Comparison of ENCODE assay signal across 10 cellular contexts in the genomic region with DNA sequence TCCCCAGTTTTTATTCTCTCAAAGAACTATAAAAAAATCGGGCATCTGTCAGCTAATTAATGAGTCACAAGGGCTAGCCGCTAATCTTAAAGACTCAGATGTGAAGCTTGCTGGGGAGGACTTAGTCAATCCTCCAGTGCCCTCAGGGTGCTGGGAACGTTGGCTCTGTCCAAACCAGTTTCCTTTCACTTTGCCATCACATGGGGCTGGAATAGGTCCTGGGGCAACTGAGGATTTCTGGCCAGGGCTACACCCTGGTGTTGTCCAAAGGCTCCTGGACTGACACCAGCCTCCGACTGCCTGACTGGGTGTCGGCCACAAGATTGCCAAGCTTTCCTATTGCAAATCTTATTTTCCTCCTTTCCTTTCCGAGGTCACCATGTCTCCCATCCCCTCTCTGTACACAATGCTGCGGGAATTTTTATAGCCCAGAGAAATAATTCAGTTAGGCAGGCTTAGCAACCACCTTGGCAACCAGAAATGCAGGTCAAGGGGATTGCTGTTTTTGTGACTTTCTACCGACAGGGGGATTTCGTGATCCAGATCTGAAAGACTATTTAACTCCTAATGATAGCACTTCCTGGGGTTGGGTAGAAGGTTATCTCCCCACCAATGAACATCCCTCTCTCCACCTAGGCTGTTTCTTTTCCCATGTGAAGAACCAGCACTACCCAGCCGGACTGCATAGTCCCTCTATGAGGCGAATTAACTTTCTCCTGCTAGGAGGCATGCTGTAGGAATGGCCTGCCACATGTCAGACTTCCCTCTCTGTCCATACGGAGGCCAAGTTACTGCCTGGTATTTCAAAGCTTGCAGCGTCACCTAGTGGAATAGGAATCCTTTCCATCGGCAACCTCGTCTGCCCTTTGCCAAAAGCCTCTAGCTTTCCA. TPM values are rescaled to one million over a fixed set of nuclear protein-coding genes. Genes with fewer than 3 reads are reported as not detected.
A peak's percentile ranks its signal among the peaks of the same experiment; 100 is the strongest.
DNase-seq lines count a peak whose midpoint lies in the region; ATAC-seq and TF ChIP-seq lines count a peak whose summit lies in the region.
"Had no signal": no experiment of that assay in that cellular context is flagged by ENCODE, and none has a peak within 500 bp of the region (broad histone marks: within the 10 kb centered on the region; RNA-seq: fewer than 3 reads in every experiment).

No MANE protein-coding gene starts in this region.

- H3K4me3 ChIP-seq in WERI-Rb-1 (ENCODE audit: low read depth, low read length) = peak overlapping the region; percentile 21
- peak overlapping the region; percentile 46 for H3K4me3 ChIP-seq in right cardiac atrium (ENCODE audit: low read length)
- H3K4me3 ChIP-seq in suprapubic skin = peak overlapping the region; percentile 35

- H3K27ac ChIP-seq in WERI-Rb-1 (peak overlapping the region; percentile 67), right cardiac atrium (ENCODE audit: low read length) (peak overlapping the region; percentile 79), suprapubic skin (peak overlapping the region; percentile 33)

- H3K4me3 Mint-ChIP-seq in HFFc6 = peak overlapping the region; percentile 97
- H3K4me3 Mint-ChIP-seq in natural killer cell treated with Interleukin-12 subunit alpha and Interleukin-12 subunit beta and Interleukin-15 and Interleukin-18, amount 100 ng/mL, for 72 hours = no peak overlapping the region
- H3K4me3 Mint-ChIP-seq: activated CD8-positive, alpha-beta memory T cell treated with anti-CD3 and anti-CD28 coated beads, Interleukin-2, amount 10 ng/mL, durations not matched to agents 7 days and 5 days had no signal

- no peak for TF ChIP-seq EP300 in suprapubic skin (IDR thresholded peaks at IDR 0.05)

- H3K36me3 ChIP-seq in WERI-Rb-1 = no peaks in the 10 kb centered on the region
- no peaks in the 10 kb centered on the region for H3K36me3 ChIP-seq in suprapubic skin

- TF ChIP-seq CTCF in HFFc6 (IDR thresholded peaks at IDR 0.05) (peak; percentile 95), WERI-Rb-1 (IDR thresholded peaks at IDR 0.05; ENCODE audit: low read depth, low read length) (peak; percentile 81), suprapubic skin (IDR thresholded peaks at IDR 0.05) (peak; percentile 33 to 37)

- peaks cover 60% of the 10 kb centered on the region for H3K4me1 Mint-ChIP-seq in HFFc6 (ENCODE audit: low read depth)
- H3K4me1 Mint-ChIP-seq in natural killer cell treated with Interleukin-12 subunit alpha and Interleukin-12 subunit beta and Interleukin-15 and Interleukin-18, amount 100 ng/mL, for 72 hours (ENCODE audit: low read depth in 2 of 2) = peaks cover 0 to 8% of the 10 kb centered on the region in 2 donors

- intact Hi-C loops in right cardiac atrium (cut with DNase I) = loop anchor here in 3 of 4 donors (5.0 to 10.0 kb wide), 4 partner anchors 149 to 469 kb away; no protein-coding TSS in a partner anchor

- no peaks in the 10 kb centered on the region; the same call in 1 of the 2 replicates for H3K9me3 Mint-ChIP-seq in HFFc6
- peaks cover 10% of the 10 kb centered on the region for H3K9me3 Mint-ChIP-seq in natural killer cell treated with Interleukin-12 subunit alpha and Interleukin-12 subunit beta and Interleukin-15 and Interleukin-18, amount 100 ng/mL, for 72 hours

- no peaks in the 10 kb centered on the region for H3K27me3 Mint-ChIP-seq in HFFc6 (ENCODE audit: insufficient read depth)
- peaks cover 7 to 15% of the 10 kb centered on the region in 2 donors for H3K27me3 Mint-ChIP-seq in natural killer cell treated with Interleukin-12 subunit alpha and Interleukin-12 subunit beta and Interleukin-15 and Interleukin-18, amount 100 ng/mL, for 72 hours
- H3K27me3 Mint-ChIP-seq: activated CD8-positive, alpha-beta memory T cell treated with anti-CD3 and anti-CD28 coated beads, Interleukin-2, amount 10 ng/mL, durations not matched to agents 7 days and 5 days had no signal

- TF ChIP-seq POLR2A in suprapubic skin (IDR thresholded peaks at IDR 0.05) = no peak

- peak; percentile 88 for ATAC-seq in right cardiac atrium
- no peak for ATAC-seq in natural killer cell treated with Interleukin-12 subunit alpha and Interleukin-12 subunit beta and Interleukin-15 and Interleukin-18, amount 100 ng/mL, for 72 hours
- ATAC-seq: activated CD8-positive, alpha-beta memory T cell treated with anti-CD3 and anti-CD28 coated beads, Interleukin-2, amount 10 ng/mL, durations not matched to agents 7 days and 5 days had no signal

- H3K9me3 ChIP-seq in WERI-Rb-1 (ENCODE audit: severe bottlenecking) (peaks cover 14% of the 10 kb centered on the region), right cardiac atrium (ENCODE audit: control insufficient read depth, low read length) (no peaks in the 10 kb centered on the region), suprapubic skin (no peaks in the 10 kb centered on the region)

- peak overlapping the region; percentile 99 for H3K27ac Mint-ChIP-seq in HFFc6
- no peak overlapping the region for H3K27ac Mint-ChIP-seq in natural killer cell treated with Interleukin-12 subunit alpha and Interleukin-12 subunit beta and Interleukin-15 and Interleukin-18, amount 100 ng/mL, for 72 hours
- H3K27ac Mint-ChIP-seq: activated CD8-positive, alpha-beta memory T cell treated with anti-CD3 and anti-CD28 coated beads, Interleukin-2, amount 10 ng/mL, durations not matched to agents 7 days and 5 days had no signal

- H3K36me3 Mint-ChIP-seq in HFFc6 (ENCODE audit: low read depth) = no peaks in the 10 kb centered on the region; the same call in 1 of the 2 replicates
- H3K36me3 Mint-ChIP-seq in natural killer cell treated with Interleukin-12 subunit alpha and Interleukin-12 subunit beta and Interleukin-15 and Interleukin-18, amount 100 ng/mL, for 72 hours = peaks cover 33% of the 10 kb centered on the region

- peak; percentile 98 for DNase-seq in HFFc6
- peak; percentile 67 for DNase-seq in WERI-Rb-1
- peak; percentile 59 to 79 (median 73) for DNase-seq in right cardiac atrium
- peak in 1 of 2 donors; percentile 69 for DNase-seq in suprapubic skin (ENCODE audit: low spot score in 2 of 2)
- DNase-seq in putamen (ENCODE audit: low spot score) = no peak
- no peak for DNase-seq in activated effector memory CD4-positive, alpha-beta T cell treated with anti-CD3 and anti-CD28 coated beads, Interleukin-2, amount 50 U/mL, for 16 hours
- DNase-seq in natural killer cell treated with Interleukin-12 subunit alpha and Interleukin-12 subunit beta and Interleukin-15 and Interleukin-18, amount 100 ng/mL, for 72 hours (ENCODE audit: low spot score) = no peak
- no peak for DNase-seq in iPS-NIHi11 (ENCODE audit: low spot score)
- DNase-seq: activated CD8-positive, alpha-beta memory T cell treated with anti-CD3 and anti-CD28 coated beads, Interleukin-2, amount 10 ng/mL, durations not matched to agents 7 days and 5 days; GOT3 had no signal

- WGBS in right cardiac atrium = 31% methylated on average over 15 of the region's 15 CpGs
- WGBS in suprapubic skin = 32% methylated on average over 15 of the region's 15 CpGs

- H3K27me3 ChIP-seq in WERI-Rb-1 (ENCODE audit: insufficient read depth, low read depth, severe bottlenecking) = no peaks in the 10 kb centered on the region
- no peaks in the 10 kb centered on the region for H3K27me3 ChIP-seq in right cardiac atrium (ENCODE audit: control insufficient read depth, insufficient read depth)
- H3K27me3 ChIP-seq in suprapubic skin = no peaks in the 10 kb centered on the region

- peaks cover 2% of the 10 kb centered on the region for H3K4me1 ChIP-seq in right cardiac atrium (ENCODE audit: control insufficient read depth, insufficient read depth, low read length)
- H3K4me1 ChIP-seq in suprapubic skin = peaks cover 17% of the 10 kb centered on the region

RNA-seq across cellular contexts. Expression of a gene that starts 29.9 kb away (rescaled TPM):
- 10 to 100 TPM; 15.4 to 21.2 (median 17.8) TPM for total RNA-seq in HFFc6 (2021; fragmentation: NEBNext Ultra II Directional; extraction: Animal tissue kit (Norgen Biotek cat#: 25700))
- total RNA-seq in right cardiac atrium (10 to 100 TPM in 3 of 4 donors, 1 to 10 TPM in 1; 8.4 to 13.3 (median 10.9) TPM), suprapubic skin (10 to 100 TPM; 13.4 to 17.9 (median 15.3) TPM)
- 5.0 TPM for polyA plus RNA-seq in right cardiac atrium
- total RNA-seq in natural killer cell treated with Interleukin-12 subunit alpha and Interleukin-12 subunit beta and Interleukin-15 and Interleukin-18, amount 100 ng/mL, for 72 hours = 10 to 100 TPM; 10.1 to 20.9 TPM

Comparison
In these comparisons a context has a peak if more than half of its experiments do, and no peak if none do; other contexts are left out.
1. DNase-seq: peak in HFFc6 (single experiment), WERI-Rb-1 (single experiment) and right cardiac atrium (3 of 3); none in putamen (single experiment), activated effector memory CD4-positive, alpha-beta T cell treated with anti-CD3 and anti-CD28 coated beads, Interleukin-2, amount 50 U/mL, for 16 hours (single experiment), natural killer cell treated with Interleukin-12 subunit alpha and Interleukin-12 subunit beta and Interleukin-15 and Interleukin-18, amount 100 ng/mL, for 72 hours (single experiment) and iPS-NIHi11 (single experiment).
2. CTCF ChIP-seq: peak in every context shown above with its lines; median percentile 95 in HFFc6; 81 in WERI-Rb-1; 35 in suprapubic skin.
3. ATAC-seq: peak in right cardiac atrium (2 of 2); none in natural killer cell treated with Interleukin-12 subunit alpha and Interleukin-12 subunit beta and Interleukin-15 and Interleukin-18, amount 100 ng/mL, for 72 hours (0 of 2).
4. Peak in every context shown above with its lines, with median percentiles within 50 percentile points of each other: H3K27ac ChIP-seq and H3K4me3 ChIP-seq.